In the genomic region with DNA sequence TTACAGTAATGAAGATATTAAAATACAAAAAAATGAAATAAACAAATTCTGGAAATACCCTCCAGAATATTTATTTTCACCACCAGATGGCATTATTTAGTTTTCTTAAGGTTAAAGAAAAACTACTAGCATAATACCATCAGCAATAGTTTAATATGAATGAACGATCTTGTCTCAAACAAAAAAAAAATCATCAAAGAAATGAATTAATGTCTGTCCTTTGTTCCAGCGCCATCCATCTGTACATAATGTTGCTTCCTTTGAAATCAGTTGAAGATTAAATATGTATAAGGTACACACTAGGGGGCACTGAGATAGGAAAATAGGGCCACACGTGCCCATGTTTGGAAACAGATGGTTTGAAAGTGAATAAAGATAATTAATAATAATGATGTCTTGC, we compare ENCODE assay signal across 9 cellular contexts.
DNase-seq lines count a peak whose midpoint lies in the region; ATAC-seq and TF ChIP-seq lines count a peak whose summit lies in the region.
"Had no signal": no experiment of that assay in that cellular context is flagged by ENCODE, and none has a peak within 500 bp of the region (broad histone marks: within the 10 kb centered on the region; RNA-seq: fewer than 3 reads in every experiment).

No MANE protein-coding gene starts in this region.

- no peaks in the 10 kb centered on the region for H3K36me3 Mint-ChIP-seq in endothelial cell (ENCODE audit: low read depth, unreplicated experiment)
- H3K36me3 Mint-ChIP-seq: activated naive CD8-positive, alpha-beta T cell treated with anti-CD3 and anti-CD28 coated beads, Interleukin-2, amount 10 ng/mL, durations not matched to agents 7 days and 5 days had no signal

- no peak overlapping the region for H3K27ac Mint-ChIP-seq in endothelial cell (ENCODE audit: unreplicated experiment)
- H3K27ac Mint-ChIP-seq: activated naive CD8-positive, alpha-beta T cell treated with anti-CD3 and anti-CD28 coated beads, Interleukin-2, amount 10 ng/mL, durations not matched to agents 7 days and 5 days had no signal

- DNase-seq in AG04450 (ENCODE audit: low read depth, low spot score): no peak
- DNase-seq in NCI-H82 (lab: John Stamatoyannopoulos, UW): peak; percentile 82
- DNase-seq in endothelial cell (ENCODE audit: low spot score): no peak
- DNase-seq in sigmoid colon: no peak
- DNase-seq in NCI-H128 (lab: John Stamatoyannopoulos, UW; ENCODE audit: unreplicated experiment): no peak
- DNase-seq in NCI-H187 treated with DMSO at 0.1 percent for 48 hours (lab: John Stamatoyannopoulos, UW): no peak
- DNase-seq: activated naive CD8-positive, alpha-beta T cell treated with anti-CD3 and anti-CD28 coated beads, Interleukin-2, amount 10 ng/mL, durations not matched to agents 7 days and 5 days had no signal

- no peaks in the 10 kb centered on the region for H3K36me3 ChIP-seq in sigmoid colon

- intact Hi-C loops in sigmoid colon (cut with DNase I): loop anchor here (2.0 to 10.0 kb wide), 4 partner anchors 171 to 554 kb away; partner anchors contain the start of gene PAM

- peaks cover 0 to 6% (median 0%) of the 10 kb centered on the region in 4 donors for H3K4me1 ChIP-seq in sigmoid colon

- TF ChIP-seq CTCF in AG04450 (IDR thresholded peaks at IDR 0.05; ENCODE audit: low read depth, low read length) (peak; percentile 27; the same call in 1 of the 2 replicates), endothelial cell (IDR thresholded peaks at IDR 0.05; ENCODE audit: unreplicated experiment) (peak; percentile 71), sigmoid colon (IDR thresholded peaks at IDR 0.05) (peak; percentile 23 to 51 (median 32))

- no peak for TF ChIP-seq POLR2A in sigmoid colon (IDR thresholded peaks at IDR 0.05)

- 9 to 28% methylated on average over 3 of the region's 3 CpGs for WGBS in sigmoid colon, 2 donors

- H3K27me3 Mint-ChIP-seq in endothelial cell (ENCODE audit: unreplicated experiment): no peaks in the 10 kb centered on the region
- H3K27me3 Mint-ChIP-seq: activated naive CD8-positive, alpha-beta T cell treated with anti-CD3 and anti-CD28 coated beads, Interleukin-2, amount 10 ng/mL, durations not matched to agents 7 days and 5 days had no signal

- no peaks in the 10 kb centered on the region for H3K9me3 Mint-ChIP-seq in endothelial cell (ENCODE audit: unreplicated experiment)
- H3K9me3 Mint-ChIP-seq: activated naive CD8-positive, alpha-beta T cell treated with anti-CD3 and anti-CD28 coated beads, Interleukin-2, amount 10 ng/mL, durations not matched to agents 7 days and 5 days had no signal

- H3K4me3 Mint-ChIP-seq in endothelial cell (ENCODE audit: unreplicated experiment): no peak overlapping the region
- H3K4me3 Mint-ChIP-seq: activated naive CD8-positive, alpha-beta T cell treated with anti-CD3 and anti-CD28 coated beads, Interleukin-2, amount 10 ng/mL, durations not matched to agents 7 days and 5 days had no signal

- CTCF ChIA-PET in AG04450 (lab: Charles Lee): interaction anchor here (0.6 to 3.1 kb wide), 18 partner anchors 9 to 562 kb away, joined by 3 to 21 read pairs (median 4); no protein-coding TSS in a partner anchor

- POLR2A ChIA-PET in AG04450 (lab: Yijun Ruan, JAX): interaction anchor here (0.7 kb wide), 1 partner anchor 209 kb away, joined by 3 read pairs; no protein-coding TSS in a partner anchor

- H3K27me3 ChIP-seq in AG04450 (ENCODE audit: control insufficient read depth, insufficient read depth, low read length) (no peaks in the 10 kb centered on the region), sigmoid colon (no peaks in the 10 kb centered on the region)

- peak; percentile 45 for ATAC-seq in GM21367 (IDR thresholded peaks at IDR 0.05; ENCODE audit: unreplicated experiment)
- ATAC-seq in GM21737 (IDR thresholded peaks at IDR 0.05; ENCODE audit: unreplicated experiment): no peak

- H3K4me1 Mint-ChIP-seq in endothelial cell (ENCODE audit: unreplicated experiment): no peaks in the 10 kb centered on the region
- H3K4me1 Mint-ChIP-seq: activated naive CD8-positive, alpha-beta T cell treated with anti-CD3 and anti-CD28 coated beads, Interleukin-2, amount 10 ng/mL, durations not matched to agents 7 days and 5 days had no signal

- H3K27ac ChIP-seq in AG04450 (ENCODE audit: low read depth, low read length) (no peak overlapping the region), sigmoid colon (no peak overlapping the region)

- TF ChIP-seq EP300 in sigmoid colon (IDR thresholded peaks at IDR 0.05): no peak

- H3K4me3 ChIP-seq in AG04450 (ENCODE audit: low read depth, low read length) (no peak overlapping the region), sigmoid colon (no peak overlapping the region)

- H3K9me3 ChIP-seq in AG04450 (ENCODE audit: control insufficient read depth, insufficient read depth, low read length): no peaks in the 10 kb centered on the region
- no peaks in the 10 kb centered on the region for H3K9me3 ChIP-seq in sigmoid colon
